14 cellular contexts compared by ENCODE assay signal in genomic region chr15:69164807-69165636, GRCh38. TPM values are rescaled to one million over a fixed set of nuclear protein-coding genes. Genes with fewer than 3 reads are reported as not detected.
A peak's percentile ranks its signal among the peaks of the same experiment; 100 is the strongest.
DNase-seq lines count a peak whose midpoint lies in the region; ATAC-seq and TF ChIP-seq lines count a peak whose summit lies in the region.
"Had no signal": no experiment of that assay in that cellular context is flagged by ENCODE, and none has a peak within 500 bp of the region (broad histone marks: within the 10 kb centered on the region; RNA-seq: fewer than 3 reads in every experiment).

No MANE protein-coding gene starts in this region.

- no peak overlapping the region for H3K4me3 Mint-ChIP-seq in activated T-cell treated with anti-CD3 and anti-CD28 coated beads, Interleukin-2, amount 50 U/mL, for 72 hours

- H3K4me1 Mint-ChIP-seq in activated T-cell treated with anti-CD3 and anti-CD28 coated beads, Interleukin-2, amount 50 U/mL, for 72 hours (ENCODE audit: low read depth), result peaks cover 10% of the 10 kb centered on the region

- in situ Hi-C loops in GM13976 (cut with MboI; ENCODE audit: low sequenced_read_pairs, unreplicated experiment), result no loop called here

- H3K27ac Mint-ChIP-seq in activated T-cell treated with anti-CD3 and anti-CD28 coated beads, Interleukin-2, amount 50 U/mL, for 72 hours, result peak overlapping the region; percentile 18

- POLR2A ChIA-PET in RWPE1 (lab: Yijun Ruan, JAX; ENCODE audit: low non-redundant PET), result no interaction called here

- peaks cover 4% of the 10 kb centered on the region in 2 donors for H3K36me3 Mint-ChIP-seq in activated T-cell treated with anti-CD3 and anti-CD28 coated beads, Interleukin-2, amount 50 U/mL, for 72 hours (ENCODE audit: insufficient read depth in 2 of 2)

- ATAC-seq in activated T-cell treated with anti-CD3 and anti-CD28 coated beads, Interleukin-2, amount 50 U/mL, for 72 hours (replicated peaks in 1 of 2), result no peak
- ATAC-seq in HG02610 (IDR thresholded peaks at IDR 0.05; ENCODE audit: unreplicated experiment), result no peak
- ATAC-seq in GM21390 (IDR thresholded peaks at IDR 0.05; ENCODE audit: unreplicated experiment), result no peak

- peaks cover 0 to 2% of the 10 kb centered on the region in 2 donors for H3K9me3 Mint-ChIP-seq in activated T-cell treated with anti-CD3 and anti-CD28 coated beads, Interleukin-2, amount 50 U/mL, for 72 hours

- H3K27ac ChIP-seq in RWPE1 (no peak overlapping the region), epithelial cell of prostate (peak overlapping the region; percentile 85)
- H3K27ac ChIP-seq: C4-2B had no signal

- DNase-seq in activated T-cell treated with anti-CD3 and anti-CD28 coated beads, Interleukin-2, amount 50 U/mL, for 72 hours, result no peak
- no peak for DNase-seq in activated T-cell treated with anti-CD3 and anti-CD28 coated beads, Interleukin-2, amount 50 U/mL, for 48 hours
- peak; percentile 25 for DNase-seq in RWPE1 (ENCODE audit: low spot score)
- no peak for DNase-seq in epithelial cell of prostate (ENCODE audit: low read depth, low spot score)
- no peak for DNase-seq in GM13976 (ENCODE audit: low spot score)
- DNase-seq in stimulated activated CD4-positive, alpha-beta T cell treated with anti-CD3 and anti-CD28 coated beads, Interleukin-12 subunit alpha, Interleukin-12 subunit beta, amount 100 ng/mL, for 4 hours, result no peak
- DNase-seq: hypothalamus; NCI-H1694 treated with DMSO at 0.1 percent for 48 hours; NCI-H510A; stimulated activated CD4-positive, alpha-beta T cell treated with anti-CD3 and anti-CD28 coated beads, Interleukin-15, amount 100 ng/mL, for 24 hours; stimulated activated naive CD4-positive, alpha-beta T cell treated with Interleukin-2 at 50 U/mL for 16 hours had no signal

- CTCF ChIA-PET in RWPE1 (lab: Yijun Ruan, JAX), result interaction anchor here (0.6 to 1.1 kb wide), 2 partner anchors 100 to 135 kb away, joined by 3 to 5 read pairs; no protein-coding TSS in a partner anchor

- H3K27me3 Mint-ChIP-seq in activated T-cell treated with anti-CD3 and anti-CD28 coated beads, Interleukin-2, amount 50 U/mL, for 72 hours (ENCODE audit: low read depth), result peaks cover 8% of the 10 kb centered on the region

- no peak for TF ChIP-seq CTCF in RWPE1 (conservative IDR thresholded peaks at IDR 0.05; ENCODE audit: low read depth)
- TF ChIP-seq CTCF in GM13976 (IDR thresholded peaks at IDR 0.05; ENCODE audit: borderline replicate concordance, control extremely low read depth, extremely low read depth, insufficient read depth, missing control alignments), result no peak

RNA-seq across cellular contexts. Expression of gene GLCE, which starts 4.6 kb away (rescaled TPM):
- total RNA-seq in activated T-cell treated with anti-CD3 and anti-CD28 coated beads, Interleukin-2, amount 50 U/mL, for 72 hours, result 1 to 10 TPM; 3.9 to 4.2 TPM
